1 cellular context compared by ENCODE assay signal in genomic region chr7:100269306-100270046, GRCh38.
TF ChIP-seq lines count a peak whose summit lies in the region.

No MANE protein-coding gene starts in this region.

TF ChIP-seq in GM12878, 131 proteins besides CTCF, POLR2A, EP300 and RAD21:
- TF ChIP-seq BHLHE40 (IDR thresholded peaks at IDR 0.05; ENCODE audit: borderline replicate concordance in 1 of 2, low read depth in 2 of 2, low read length in 1 of 2) (peak in 1 of 2 experiments; percentile 27; a peak in 1 of 4 replicates), DPF2 (IDR thresholded peaks at IDR 0.05) (peak; percentile 49; the same call in 1 of the 2 replicates), NR2F1 (conservative IDR thresholded peaks at IDR 0.05) (peak; percentile 96), IKZF2 (IDR thresholded peaks at IDR 0.05) (0 out of 4 replicates have a peak, but pooled peaks of 1 of the 2 experiments have one; percentile 23)
TF ChIP-seq in GM12878: peak in this region for 4; not testable (repeated sequence) for 127.
